Comparison of ENCODE assay signal across 26 cellular contexts in the genomic region with DNA sequence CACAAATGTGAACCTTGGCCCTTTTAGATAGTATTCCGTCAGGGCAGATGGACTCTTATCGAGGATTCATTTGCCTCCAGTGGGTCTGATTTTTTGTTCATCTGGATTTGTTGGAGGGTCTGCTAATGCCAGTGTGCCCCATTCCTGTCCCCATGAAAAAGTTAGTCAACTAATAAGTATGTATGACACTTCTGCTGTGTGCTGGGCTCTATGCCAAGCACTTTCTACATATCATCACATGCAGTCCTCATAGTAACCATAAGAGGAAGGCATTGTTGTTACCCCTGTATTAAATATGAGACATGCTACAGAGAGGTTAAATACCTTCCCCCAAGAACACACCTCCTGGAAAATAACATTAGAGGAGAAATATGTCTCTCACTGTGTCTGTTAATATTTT. TPM values are rescaled to one million over a fixed set of nuclear protein-coding genes. Genes with fewer than 3 reads are reported as not detected.
A peak's percentile ranks its signal among the peaks of the same experiment; 100 is the strongest.
DNase-seq lines count a peak whose midpoint lies in the region; ATAC-seq and TF ChIP-seq lines count a peak whose summit lies in the region.
"Had no signal": no experiment of that assay in that cellular context is flagged by ENCODE, and none has a peak within 500 bp of the region (broad histone marks: within the 10 kb centered on the region; RNA-seq: fewer than 3 reads in every experiment).

No MANE protein-coding gene starts in this region.

- H3K79me2 ChIP-seq in neural progenitor cell (ENCODE audit: low read depth) = no peaks in the 10 kb centered on the region

- no peak overlapping the region for H3K27ac Mint-ChIP-seq in neural progenitor cell
- H3K27ac Mint-ChIP-seq: CD4-positive, alpha-beta memory T cell; progenitor cell of endocrine pancreas had no signal

- peaks cover 2% of the 10 kb centered on the region for H3K27me3 Mint-ChIP-seq in neural progenitor cell (ENCODE audit: insufficient read depth, low read depth)
- H3K27me3 Mint-ChIP-seq: progenitor cell of endocrine pancreas had no signal

- no peak overlapping the region for H3K9ac ChIP-seq in neural progenitor cell

- H3K4me1 Mint-ChIP-seq in neural progenitor cell = no peaks in the 10 kb centered on the region
- H3K4me1 Mint-ChIP-seq: CD4-positive, alpha-beta memory T cell; central memory CD8-positive, alpha-beta T cell; neural crest cell had no signal

- no peaks in the 10 kb centered on the region for H4K20me1 ChIP-seq in neural progenitor cell (ENCODE audit: low read depth)

- H3K4me3 ChIP-seq in choroid plexus epithelial cell (ENCODE audit: low read depth, low read length) (no peak overlapping the region), neural progenitor cell (no peak overlapping the region)
- H3K4me3 ChIP-seq: heart right ventricle, left ventricle myocardium inferior, vagina had no signal

- peak; percentile 21 for ATAC-seq in foreskin keratinocyte
- ATAC-seq in GM18870 (IDR thresholded peaks at IDR 0.05; ENCODE audit: unreplicated experiment) = no peak
- ATAC-seq: activated T-cell treated with anti-CD3 and anti-CD28 coated beads, Interleukin-2, amount 50 U/mL, for 4 hours; heart right ventricle had no signal

- no peaks in the 10 kb centered on the region for H3K27me3 ChIP-seq in foreskin keratinocyte
- no peaks in the 10 kb centered on the region for H3K27me3 ChIP-seq in neural progenitor cell
- H3K27me3 ChIP-seq: heart right ventricle, vagina had no signal

- TF ChIP-seq CTCF in choroid plexus epithelial cell (conservative IDR thresholded peaks at IDR 0.05; ENCODE audit: low read depth, low read length) (no peak), foreskin keratinocyte (conservative IDR thresholded peaks at IDR 0.05) (no peak), neural progenitor cell (IDR thresholded peaks at IDR 0.05) (no peak)

- no peak overlapping the region for H2AFZ ChIP-seq in neural progenitor cell (replicated peaks)

- DNase-seq in M059J (ENCODE audit: low read depth) (peak; percentile 18), choroid plexus epithelial cell (ENCODE audit: low read depth) (peak; percentile 57), foreskin keratinocyte (peak; percentile 17 to 52), neural progenitor cell (ENCODE audit: low spot score) (no peak), NCI-H146 treated with DMSO at 0.1 percent for 48 hours (lab: John Stamatoyannopoulos, UW; ENCODE audit: unreplicated experiment) (no peak), globus pallidus (ENCODE audit: low spot score) (no peak)
- DNase-seq: activated CD4-positive, alpha-beta T cell treated with anti-CD3 and anti-CD28 coated beads for 1 hour; activated CD8-positive, alpha-beta memory T cell treated with anti-CD3 and anti-CD28 coated beads for 24 hours; activated naive CD4-positive, alpha-beta T cell; activated T-cell treated with anti-CD3 and anti-CD28 coated beads, Interleukin-2, amount 50 U/mL, for 4 hours; CD4-positive, alpha-beta memory T cell; GF-D8; heart right ventricle; left ventricle myocardium inferior; NCI-H1048; NCI-H2029; OCI-M1; SHP77 treated with DMSO at 0.1 percent for 48 hours; stimulated activated CD4-positive, alpha-beta T cell treated with anti-CD3 and anti-CD28 coated beads, Interleukin-1b, Interleukin-23, amount 100 ng/mL, for 48 hours; substantia nigra had no signal

- no peak overlapping the region for H3K4me2 ChIP-seq in neural progenitor cell

- H3K9me3 Mint-ChIP-seq in neural progenitor cell = peaks cover under 1% of the 10 kb centered on the region
- H3K9me3 Mint-ChIP-seq: activated T-cell treated with anti-CD3 and anti-CD28 coated beads, Interleukin-2, amount 50 U/mL, for 4 hours; central memory CD8-positive, alpha-beta T cell; neural crest cell had no signal

- no peaks in the 10 kb centered on the region for H3K9me3 ChIP-seq in neural progenitor cell (ENCODE audit: low read depth)
- H3K9me3 ChIP-seq: heart right ventricle, left ventricle myocardium inferior, vagina had no signal

- H3K27ac ChIP-seq in foreskin keratinocyte = no peak overlapping the region
- H3K27ac ChIP-seq in neural progenitor cell = no peak overlapping the region
- H3K27ac ChIP-seq: heart right ventricle, left ventricle myocardium inferior had no signal

- H3K36me3 ChIP-seq in neural progenitor cell = no peaks in the 10 kb centered on the region

- no peaks in the 10 kb centered on the region for H3K36me3 Mint-ChIP-seq in neural progenitor cell

- no peaks in the 10 kb centered on the region for H3F3A ChIP-seq in neural progenitor cell (ENCODE audit: low read depth)

- H3K4me1 ChIP-seq in foreskin keratinocyte = peaks cover 16% of the 10 kb centered on the region
- H3K4me1 ChIP-seq in neural progenitor cell = no peaks in the 10 kb centered on the region
- H3K4me1 ChIP-seq: heart right ventricle, left ventricle myocardium inferior had no signal

- no peak overlapping the region for H3K4me3 Mint-ChIP-seq in neural progenitor cell
- H3K4me3 Mint-ChIP-seq: activated T-cell treated with anti-CD3 and anti-CD28 coated beads, Interleukin-2, amount 50 U/mL, for 4 hours; CD4-positive, alpha-beta memory T cell; central memory CD8-positive, alpha-beta T cell; neural crest cell had no signal

RNA-seq across cellular contexts. Expression of gene MAB21L3, which starts 46.6 kb away (rescaled TPM):
- total RNA-seq in M059J (2014; rRNA removed; shearing (Covaris generic)) = 0.10 TPM in 1 of 2 replicates, not detected in the other
- 0.07 TPM in 2 replicates for total RNA-seq in foreskin keratinocyte
- polyA plus RNA-seq in foreskin keratinocyte = 0.01 TPM in 1 of 2 replicates, not detected in the other
- not detected in 2 replicates for total RNA-seq in neural progenitor cell (ENCODE audit: low replicate concordance)
- total RNA-seq: activated T-cell treated with anti-CD3 and anti-CD28 coated beads, Interleukin-2, amount 50 U/mL, for 4 hours; CD4-positive, alpha-beta memory T cell; left ventricle myocardium inferior; neural crest cell; progenitor cell of endocrine pancreas; skeletal muscle tissue had no signal
- polyA plus RNA-seq: CD4-positive, alpha-beta memory T cell; heart right ventricle had no signal

Comparison
In these comparisons a context has a peak if more than half of its experiments do, and no peak if none do; other contexts are left out.
1. DNase-seq: peak in M059J (single experiment), choroid plexus epithelial cell (single experiment) and foreskin keratinocyte (2 of 2); none in neural progenitor cell (single experiment), NCI-H146 treated with DMSO at 0.1 percent for 48 hours (single experiment) and globus pallidus (single experiment).